9 cellular contexts compared by ENCODE assay signal in the genomic region with DNA sequence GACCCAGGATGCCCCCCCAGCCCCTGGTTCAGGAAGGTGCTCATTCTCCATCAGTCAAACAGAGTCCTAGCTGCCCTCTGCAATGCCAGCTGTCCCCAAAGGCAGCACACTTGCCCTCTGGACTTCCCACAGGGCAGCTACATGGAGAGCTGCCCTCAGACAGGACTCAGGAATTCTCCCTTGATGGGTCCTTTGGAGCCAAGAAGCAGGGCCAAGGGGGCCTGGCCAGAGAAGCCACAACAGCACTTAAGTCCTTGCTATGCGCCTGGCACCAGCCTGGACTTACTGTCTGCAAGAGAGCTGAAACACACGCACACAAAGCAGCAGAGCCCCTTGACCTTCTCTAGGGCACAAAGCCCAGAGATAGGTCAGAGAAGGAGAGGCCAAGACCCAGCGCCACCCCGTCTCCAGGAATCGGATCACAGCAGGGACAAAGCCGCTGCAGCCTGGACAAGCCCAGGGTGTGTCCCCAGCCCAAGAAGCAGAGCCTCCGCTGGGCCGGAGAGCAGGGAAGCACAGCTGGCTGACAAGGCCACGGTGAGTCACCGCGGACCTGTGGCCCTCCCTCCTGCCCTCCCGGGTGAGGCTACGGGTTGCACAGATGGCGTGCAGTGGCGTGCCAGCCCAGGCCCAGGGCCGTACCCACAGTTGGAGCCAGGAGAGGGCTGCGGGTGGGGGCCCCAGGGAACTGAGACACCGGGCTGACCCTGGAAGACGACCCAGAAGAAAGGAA. TPM values are rescaled to one million over a fixed set of nuclear protein-coding genes. Genes with fewer than 3 reads are reported as not detected.
DNase-seq lines count a peak whose midpoint lies in the region; ATAC-seq and TF ChIP-seq lines count a peak whose summit lies in the region.
"Had no signal": no experiment of that assay in that cellular context is flagged by ENCODE, and none has a peak within 500 bp of the region (broad histone marks: within the 10 kb centered on the region; RNA-seq: fewer than 3 reads in every experiment).

No MANE protein-coding gene starts in this region.

- H3K4me2 ChIP-seq in trophoblast cell (ENCODE audit: low read length) = peak overlapping the region; percentile 88

- intact Hi-C loops in activated CD4-positive, alpha-beta memory T cell treated with anti-CD3 and anti-CD28 coated beads for 36 hours (cut with micrococcal nuclease) = loop anchor here (1.0 to 2.0 kb wide), 3 partner anchors 184 to 465 kb away; a partner anchor contains a TSS

- H4K91ac ChIP-seq in trophoblast cell (ENCODE audit: low read depth, low read length) = peak overlapping the region; percentile 7

- H2AK5ac ChIP-seq in trophoblast cell (ENCODE audit: low read length) = no peak overlapping the region

- peak overlapping the region; percentile 32 for H3K4me3 Mint-ChIP-seq in activated CD4-positive, alpha-beta memory T cell treated with anti-CD3 and anti-CD28 coated beads for 36 hours

- POLR2A ChIA-PET in activated CD4-positive, alpha-beta memory T cell treated with anti-CD3 and anti-CD28 coated beads for 36 hours (lab: Charles Lee) = no interaction called here

- H3K23ac ChIP-seq in trophoblast cell (ENCODE audit: low read length) = no peak overlapping the region

- peaks cover 15% of the 10 kb centered on the region for H3K27me3 Mint-ChIP-seq in activated CD4-positive, alpha-beta memory T cell treated with anti-CD3 and anti-CD28 coated beads for 36 hours

- no peak overlapping the region for H4K12ac ChIP-seq in trophoblast cell (ENCODE audit: low read depth, low read length)

- DNase-seq in AG08396 (ENCODE audit: low spot score) (peak; percentile 89), trophoblast cell (peak; percentile 77 to 78), SK-N-DZ (ENCODE audit: low spot score) (no peak), AML-193 (lab: John Stamatoyannopoulos, UW) (no peak)
- no peak for DNase-seq in activated CD4-positive, alpha-beta memory T cell treated with anti-CD3 and anti-CD28 coated beads for 36 hours

- H3K14ac ChIP-seq in trophoblast cell (ENCODE audit: low read length) = peak overlapping the region; percentile 41

- peak overlapping the region; percentile 30 for H2BK12ac ChIP-seq in trophoblast cell (ENCODE audit: low read length)

- no peak for TF ChIP-seq EP300 in gastroesophageal sphincter (IDR thresholded peaks at IDR 0.05)

- H3K18ac ChIP-seq in trophoblast cell (ENCODE audit: low read length) = peak overlapping the region; percentile 16

- no peak overlapping the region for H2AFZ ChIP-seq in trophoblast cell (ENCODE audit: insufficient read depth, low read length, poor library complexity)

- H3K4me3 ChIP-seq in gastroesophageal sphincter (peak overlapping the region in 1 of 2 donors; percentile 77), trophoblast cell (ENCODE audit: low read depth, low read length) (peak overlapping the region; percentile 66)

- no peak overlapping the region for H3K9ac ChIP-seq in trophoblast cell (ENCODE audit: low read length)

- no peaks in the 10 kb centered on the region for H3K9me3 ChIP-seq in gastroesophageal sphincter
- no peaks in the 10 kb centered on the region for H3K9me3 ChIP-seq in trophoblast cell (ENCODE audit: insufficient read depth, low read depth, low read length)

- H3K79me1 ChIP-seq in trophoblast cell (ENCODE audit: low read length) = peaks cover 8% of the 10 kb centered on the region

- TF ChIP-seq POLR2A in gastroesophageal sphincter (IDR thresholded peaks at IDR 0.05) = peak in 1 of 2 donors; percentile 7

- H3K27me3 ChIP-seq in gastroesophageal sphincter = peaks cover 11% of the 10 kb centered on the region
- H3K27me3 ChIP-seq in trophoblast cell (ENCODE audit: insufficient read depth, low read length) = no peaks in the 10 kb centered on the region

- TF ChIP-seq CTCF in gastroesophageal sphincter (IDR thresholded peaks at IDR 0.05) = no peak

- H3K27ac ChIP-seq in gastroesophageal sphincter = peak overlapping the region; percentile 68 to 94 (median 87)
- no peak overlapping the region for H3K27ac ChIP-seq in trophoblast cell (ENCODE audit: low read depth, low read length)
- H3K27ac ChIP-seq: HL-60 had no signal

- H3K79me2 ChIP-seq in trophoblast cell (ENCODE audit: control insufficient read depth, insufficient read depth, low read length, poor library complexity) = peaks cover 7% of the 10 kb centered on the region

- no peaks in the 10 kb centered on the region for H3K36me3 Mint-ChIP-seq in activated CD4-positive, alpha-beta memory T cell treated with anti-CD3 and anti-CD28 coated beads for 36 hours

- H3K4me1 ChIP-seq in gastroesophageal sphincter (peaks cover 0 to 79% (median 60%) of the 10 kb centered on the region in 3 donors), trophoblast cell (ENCODE audit: control insufficient read depth in 1 of 2, insufficient read depth in 2 of 2, low read length in 2 of 2) (peaks cover 20 to 34% of the 10 kb centered on the region in 2 experiments)

- H4K8ac ChIP-seq in trophoblast cell (ENCODE audit: low read depth, low read length) = no peak overlapping the region

- ATAC-seq in GM18498 (IDR thresholded peaks at IDR 0.05; ENCODE audit: unreplicated experiment) (peak; percentile 34), HG03460 (IDR thresholded peaks at IDR 0.05; ENCODE audit: unreplicated experiment) (peak; percentile 6), gastroesophageal sphincter (peak; percentile 63)

- H2BK120ac ChIP-seq in trophoblast cell (ENCODE audit: insufficient read depth, low read length, poor library complexity) = peak overlapping the region; percentile 34

- WGBS in gastroesophageal sphincter (ENCODE audit: low coverage in 1 of 2), 2 donors = 4% methylated on average over 10 of the region's 19 CpGs; no CpG with 5 or more reads in 1 of the 2 donors
- WGBS in trophoblast cell (ENCODE audit: extremely low coverage, insufficient coverage, insufficient read length) = no CpG with 5 or more reads among the region's 19 CpGs

- H3K36me3 ChIP-seq in gastroesophageal sphincter (no peaks in the 10 kb centered on the region), trophoblast cell (ENCODE audit: control insufficient read depth in 1 of 2, insufficient read depth in 2 of 2, low read length in 2 of 2) (no peaks in the 10 kb centered on the region)

- H3K9me3 Mint-ChIP-seq in activated CD4-positive, alpha-beta memory T cell treated with anti-CD3 and anti-CD28 coated beads for 36 hours = no peaks in the 10 kb centered on the region

- peaks cover 6% of the 10 kb centered on the region for H3K4me1 Mint-ChIP-seq in activated CD4-positive, alpha-beta memory T cell treated with anti-CD3 and anti-CD28 coated beads for 36 hours (ENCODE audit: low read depth)

- no peak overlapping the region for H2BK5ac ChIP-seq in trophoblast cell (ENCODE audit: low read depth, low read length, poor library complexity)

- CTCF ChIA-PET in activated CD4-positive, alpha-beta memory T cell treated with anti-CD3 and anti-CD28 coated beads for 36 hours (lab: Charles Lee) = interaction anchor here (0.6 to 1.9 kb wide), 8 partner anchors 57 to 217 kb away, joined by 3 to 23 read pairs (median 3); no protein-coding TSS in a partner anchor

- no peak overlapping the region for H3K27ac Mint-ChIP-seq in activated CD4-positive, alpha-beta memory T cell treated with anti-CD3 and anti-CD28 coated beads for 36 hours

- H3K4ac ChIP-seq in trophoblast cell (ENCODE audit: low read depth, low read length) = peak overlapping the region; percentile 21

RNA-seq across cellular contexts. Expression of a gene that starts 1.7 kb away (rescaled TPM):
- total RNA-seq in activated CD4-positive, alpha-beta memory T cell treated with anti-CD3 and anti-CD28 coated beads for 36 hours = under 1 TPM; 0.07 to 0.12 TPM
- total RNA-seq in gastroesophageal sphincter = 10 to 100 TPM in 1 of 4 donors, 1 to 10 TPM in 3; 5.4 to 14.0 (median 6.6) TPM
- polyA plus RNA-seq in trophoblast cell (2013) = 5.1 and 5.7 TPM in 2 replicates
- polyA plus RNA-seq in SK-N-DZ (2014; cell fraction: cytosol; rRNA removed) = 0.38 and 0.44 TPM in 2 replicates
- polyA plus RNA-seq in SK-N-DZ (2014; cell fraction: nucleus; rRNA removed) = 0.46 and 1.2 TPM in 2 replicates

Comparison
In these comparisons a context has a peak if more than half of its experiments do, and no peak if none do; other contexts are left out.
1. DNase-seq: peak in AG08396 (single experiment) and trophoblast cell (2 of 2); none in activated CD4-positive, alpha-beta memory T cell treated with anti-CD3 and anti-CD28 coated beads for 36 hours (single experiment), SK-N-DZ (single experiment) and AML-193 (0 of 2).
2. ATAC-seq: peak in every context shown above with its lines; median percentile 63 in gastroesophageal sphincter; 34 in GM18498; 6 in HG03460.
3. RNA of a gene that starts 1.7 kb away (total RNA-seq): 5.4 to 14.0 TPM in gastroesophageal sphincter; 0.07 to 0.12 TPM in activated CD4-positive, alpha-beta memory T cell treated with anti-CD3 and anti-CD28 coated beads for 36 hours; every median in the first group is over 4 times any median in the second.